In genomic region chr2:42385225-42385624, GRCh38 we compare ENCODE assay signal across 10 cellular contexts. TPM values are rescaled to one million over a fixed set of nuclear protein-coding genes. Genes with fewer than 3 reads are reported as not detected.
DNase-seq lines count a peak whose midpoint lies in the region; ATAC-seq and TF ChIP-seq lines count a peak whose summit lies in the region.
"Had no signal": no experiment of that assay in that cellular context is flagged by ENCODE, and none has a peak within 500 bp of the region (broad histone marks: within the 10 kb centered on the region; RNA-seq: fewer than 3 reads in every experiment).

No MANE protein-coding gene starts in this region.

- H2AFZ ChIP-seq in PC-9 (no peak overlapping the region), fibroblast of lung (ENCODE audit: low read length) (no peak overlapping the region)

- POLR2A ChIA-PET in PC-9 (lab: Charles Lee; ENCODE audit: unreplicated experiment) = interaction anchor here (0.6 kb wide), 1 partner anchor 328 kb away, joined by 5 read pairs; no protein-coding TSS in a partner anchor

- BruUV-seq in PC-9 (replicated peaks; lab: Mats Ljungman, UMichigan) = no TSS peak

- no peaks in the 10 kb centered on the region for H3K27me3 ChIP-seq in PC-9 (ENCODE audit: insufficient read depth, low read depth)
- peaks cover 7% of the 10 kb centered on the region for H3K27me3 ChIP-seq in fibroblast of lung (ENCODE audit: control insufficient read depth, insufficient read depth, low read length)
- H3K27me3 ChIP-seq: right atrium auricular region had no signal

- no peak for ATAC-seq in GM18907 (IDR thresholded peaks at IDR 0.05; ENCODE audit: unreplicated experiment)

- H3K36me3 Mint-ChIP-seq in activated naive CD8-positive, alpha-beta T cell treated with anti-CD3 and anti-CD28 coated beads for 36 hours = no peaks in the 10 kb centered on the region

- no peaks in the 10 kb centered on the region for H3F3A ChIP-seq in PC-9 (ENCODE audit: insufficient read depth, low read depth)

- no peak overlapping the region for H3K27ac ChIP-seq in PC-9
- H3K27ac ChIP-seq in fibroblast of lung (ENCODE audit: insufficient read depth, low read length) = no peak overlapping the region
- H3K27ac ChIP-seq: C4-2B, right atrium auricular region had no signal

- peak; percentile 7 for DNase-seq in NCI-H748 (lab: John Stamatoyannopoulos, UW; ENCODE audit: unreplicated experiment)
- DNase-seq in NCI-H748 treated with DMSO at 0.1 percent for 48 hours (lab: John Stamatoyannopoulos, UW) = no peak
- peak; percentile 26 to 28 for DNase-seq in PC-9
- DNase-seq in fibroblast of lung (ENCODE audit: low read depth in 2 of 2) = no peak
- no peak for DNase-seq in retinal pigment epithelial cell (ENCODE audit: low read depth)
- no peak for DNase-seq in NCI-H1105 (lab: John Stamatoyannopoulos, UW)
- DNase-seq in activated naive CD8-positive, alpha-beta T cell treated with anti-CD3 and anti-CD28 coated beads for 36 hours = no peak

- no peak overlapping the region for H3K4me2 ChIP-seq in PC-9
- H3K4me2 ChIP-seq in fibroblast of lung (ENCODE audit: extremely low read depth, insufficient read depth, low read length) = no peak overlapping the region

- no peaks in the 10 kb centered on the region for H3K9me3 ChIP-seq in PC-9 (ENCODE audit: insufficient read depth, low read depth)
- H3K9me3 ChIP-seq in fibroblast of lung (ENCODE audit: control insufficient read depth, insufficient read depth, low read depth, low read length) = no peaks in the 10 kb centered on the region
- H3K9me3 ChIP-seq: right atrium auricular region had no signal

- no peaks in the 10 kb centered on the region for H3K9me2 ChIP-seq in PC-9 (ENCODE audit: insufficient read depth)

- TF ChIP-seq CTCF in PC-9 (conservative IDR thresholded peaks at IDR 0.05) (peak; percentile 46), fibroblast of lung (conservative IDR thresholded peaks at IDR 0.05 in 1 of 2, IDR thresholded peaks at IDR 0.05 in 1 of 2; ENCODE audit: low read depth in 1 of 2, low read length in 2 of 2) (peak; percentile 4 to 36), retinal pigment epithelial cell (conservative IDR thresholded peaks at IDR 0.05; ENCODE audit: low read depth, low read length) (peak; percentile 46)

- H3K4me3 ChIP-seq in PC-9 (no peak overlapping the region), fibroblast of lung (replicated peaks in 1 of 4; ENCODE audit: control extremely low read depth in 1 of 4, insufficient read depth in 1 of 4, low read depth in 3 of 4, low read length in 4 of 4) (no peak overlapping the region), retinal pigment epithelial cell (ENCODE audit: low read length) (no peak overlapping the region)
- H3K4me3 ChIP-seq: right atrium auricular region had no signal

- no peak overlapping the region for H3K4me3 Mint-ChIP-seq in activated naive CD8-positive, alpha-beta T cell treated with anti-CD3 and anti-CD28 coated beads for 36 hours

- peaks cover 9% of the 10 kb centered on the region for H3K27me3 Mint-ChIP-seq in activated naive CD8-positive, alpha-beta T cell treated with anti-CD3 and anti-CD28 coated beads for 36 hours

- H3K9me3 Mint-ChIP-seq in activated naive CD8-positive, alpha-beta T cell treated with anti-CD3 and anti-CD28 coated beads for 36 hours = no peaks in the 10 kb centered on the region

- CTCF ChIA-PET in PC-9 (lab: Charles Lee) = interaction anchor here (0.6 to 0.7 kb wide), 4 partner anchors 18 to 298 kb away, joined by 3 to 13 read pairs (median 8); no protein-coding TSS in a partner anchor

- no peak overlapping the region for H3K9ac ChIP-seq in fibroblast of lung (ENCODE audit: insufficient read depth, low read length)

- H3K36me3 ChIP-seq in PC-9 (ENCODE audit: low read depth) (no peaks in the 10 kb centered on the region), fibroblast of lung (ENCODE audit: control insufficient read depth, insufficient read depth, low read length) (no peaks in the 10 kb centered on the region)
- H3K36me3 ChIP-seq: right atrium auricular region had no signal

- H3K79me2 ChIP-seq in PC-9 (ENCODE audit: low read depth) = no peaks in the 10 kb centered on the region
- no peaks in the 10 kb centered on the region for H3K79me2 ChIP-seq in fibroblast of lung (ENCODE audit: control insufficient read depth, insufficient read depth, low read length)

- H4K20me1 ChIP-seq in PC-9 (ENCODE audit: insufficient read depth) = no peaks in the 10 kb centered on the region
- H4K20me1 ChIP-seq in fibroblast of lung (ENCODE audit: control insufficient read depth, extremely low read depth, insufficient read depth, low read length) = no peaks in the 10 kb centered on the region

- no peaks in the 10 kb centered on the region for H3K4me1 Mint-ChIP-seq in activated naive CD8-positive, alpha-beta T cell treated with anti-CD3 and anti-CD28 coated beads for 36 hours

- H3K4me1 ChIP-seq in PC-9 (replicated peaks; ENCODE audit: insufficient read depth) = no peaks in the 10 kb centered on the region
- no peaks in the 10 kb centered on the region for H3K4me1 ChIP-seq in fibroblast of lung (ENCODE audit: control insufficient read depth, extremely low read depth, insufficient read depth, low read length)
- H3K4me1 ChIP-seq: right atrium auricular region had no signal

- no peak overlapping the region for H3K27ac Mint-ChIP-seq in activated naive CD8-positive, alpha-beta T cell treated with anti-CD3 and anti-CD28 coated beads for 36 hours

- intact Hi-C loops in PC-9 (cut with micrococcal nuclease; ENCODE audit: unreplicated experiment) = loop anchor here (2.0 kb wide), 1 partner anchor 278 kb away; no protein-coding TSS in a partner anchor

RNA-seq across cellular contexts. Expression of gene COX7A2L, which starts 24.2 kb away (rescaled TPM):
- total RNA-seq in PC-9 (2021) (141 and 144 TPM in 2 replicates), fibroblast of lung (180 and 270 TPM in 2 replicates)
- polyA plus RNA-seq in fibroblast of lung = 195 and 239 TPM in 2 replicates
- 146 and 204 TPM in 2 replicates for polyA plus RNA-seq in fibroblast of lung (2012)
- polyA minus RNA-seq in fibroblast of lung (ENCODE audit: low replicate concordance) = 31.9 and 72.8 TPM in 2 replicates
- total RNA-seq in activated naive CD8-positive, alpha-beta T cell treated with anti-CD3 and anti-CD28 coated beads for 36 hours = 100 to 1,000 TPM; 107 to 110 TPM

Comparison
In these comparisons a context has a peak if more than half of its experiments do, and no peak if none do; other contexts are left out.
1. DNase-seq: peak in NCI-H748 (single experiment) and PC-9 (2 of 2); none in NCI-H748 treated with DMSO at 0.1 percent for 48 hours (single experiment), fibroblast of lung (0 of 2), retinal pigment epithelial cell (single experiment), NCI-H1105 (single experiment) and activated naive CD8-positive, alpha-beta T cell treated with anti-CD3 and anti-CD28 coated beads for 36 hours (single experiment).
2. Peak in every context shown above with its lines, with median percentiles within 50 percentile points of each other: CTCF ChIP-seq.